1 cellular context compared by ENCODE assay signal in genomic region chr17:50443492-50444051, GRCh38.
TF ChIP-seq lines count a peak whose summit lies in the region.

No MANE protein-coding gene starts in this region.

TF ChIP-seq in K562, 482 proteins besides CTCF, POLR2A, EP300 and RAD21 (continued from another document and continues in another):
- TF ChIP-seq, protein P1, sequence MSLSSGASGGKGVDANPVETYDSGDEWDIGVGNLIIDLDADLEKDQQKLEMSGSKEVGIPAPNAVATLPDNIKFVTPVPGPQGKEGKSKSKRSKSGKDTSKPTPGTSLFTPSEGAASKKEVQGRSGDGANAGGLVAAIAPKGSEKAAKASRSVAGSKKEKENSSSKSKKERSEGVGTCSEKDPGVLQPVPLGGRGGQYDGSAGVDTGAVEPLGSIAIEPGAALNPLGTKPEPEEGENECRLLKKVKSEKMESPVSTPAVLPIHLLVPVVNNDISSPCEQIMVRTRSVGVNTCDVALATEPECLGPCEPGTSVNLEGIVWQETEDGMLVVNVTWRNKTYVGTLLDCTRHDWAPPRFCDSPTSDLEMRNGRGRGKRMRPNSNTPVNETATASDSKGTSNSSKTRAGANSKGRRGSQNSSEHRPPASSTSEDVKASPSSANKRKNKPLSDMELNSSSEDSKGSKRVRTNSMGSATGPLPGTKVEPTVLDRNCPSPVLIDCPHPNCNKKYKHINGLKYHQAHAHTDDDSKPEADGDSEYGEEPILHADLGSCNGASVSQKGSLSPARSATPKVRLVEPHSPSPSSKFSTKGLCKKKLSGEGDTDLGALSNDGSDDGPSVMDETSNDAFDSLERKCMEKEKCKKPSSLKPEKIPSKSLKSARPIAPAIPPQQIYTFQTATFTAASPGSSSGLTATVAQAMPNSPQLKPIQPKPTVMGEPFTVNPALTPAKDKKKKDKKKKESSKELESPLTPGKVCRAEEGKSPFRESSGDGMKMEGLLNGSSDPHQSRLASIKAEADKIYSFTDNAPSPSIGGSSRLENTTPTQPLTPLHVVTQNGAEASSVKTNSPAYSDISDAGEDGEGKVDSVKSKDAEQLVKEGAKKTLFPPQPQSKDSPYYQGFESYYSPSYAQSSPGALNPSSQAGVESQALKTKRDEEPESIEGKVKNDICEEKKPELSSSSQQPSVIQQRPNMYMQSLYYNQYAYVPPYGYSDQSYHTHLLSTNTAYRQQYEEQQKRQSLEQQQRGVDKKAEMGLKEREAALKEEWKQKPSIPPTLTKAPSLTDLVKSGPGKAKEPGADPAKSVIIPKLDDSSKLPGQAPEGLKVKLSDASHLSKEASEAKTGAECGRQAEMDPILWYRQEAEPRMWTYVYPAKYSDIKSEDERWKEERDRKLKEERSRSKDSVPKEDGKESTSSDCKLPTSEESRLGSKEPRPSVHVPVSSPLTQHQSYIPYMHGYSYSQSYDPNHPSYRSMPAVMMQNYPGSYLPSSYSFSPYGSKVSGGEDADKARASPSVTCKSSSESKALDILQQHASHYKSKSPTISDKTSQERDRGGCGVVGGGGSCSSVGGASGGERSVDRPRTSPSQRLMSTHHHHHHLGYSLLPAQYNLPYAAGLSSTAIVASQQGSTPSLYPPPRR (CRISPR knock-in tag; IDR thresholded peaks at IDR 0.05; ENCODE audit: borderline replicate concordance), result no peak
- TF ChIP-seq NFIC (IDR thresholded peaks at IDR 0.05), result peak; percentile 50
- TF ChIP-seq ZNF583 (CRISPR knock-in tag; IDR thresholded peaks at IDR 0.05), result no peak
- no peak for TF ChIP-seq GATAD2B (IDR thresholded peaks at IDR 0.05; ENCODE audit: borderline replicate concordance)
- no peak for TF ChIP-seq PHF8 (IDR thresholded peaks at IDR 0.05; ENCODE audit: borderline replicate concordance, low read length)
- no peak for TF ChIP-seq PHF20 (IDR thresholded peaks at IDR 0.05; ENCODE audit: partially characterized antibody)
- TF ChIP-seq FOXJ3 (CRISPR knock-in tag; IDR thresholded peaks at IDR 0.05), result no peak
- TF ChIP-seq CTBP1 (IDR thresholded peaks at IDR 0.05; ENCODE audit: borderline replicate concordance), result no peak
- no peak for TF ChIP-seq TRIM25 (IDR thresholded peaks at IDR 0.05; ENCODE audit: borderline replicate concordance)
- TF ChIP-seq SRSF3 (IDR thresholded peaks at IDR 0.05; ENCODE audit: insufficient read depth, low read length), result no peak
- TF ChIP-seq SMARCA4 (IDR thresholded peaks at IDR 0.05), result no peak
- TF ChIP-seq SNIP1 (IDR thresholded peaks at IDR 0.05; ENCODE audit: low read depth), result peak; percentile 37; the same call in 1 of the 2 replicates
- TF ChIP-seq MCM3 (IDR thresholded peaks at IDR 0.05), result no peak
- no peak for TF ChIP-seq ELF4 (CRISPR knock-in tag; IDR thresholded peaks at IDR 0.05)
- no peak for TF ChIP-seq POLR2AphosphoS2 (IDR thresholded peaks at IDR 0.05; ENCODE audit: low read length)
- TF ChIP-seq BHLHE40 (IDR thresholded peaks at IDR 0.05; ENCODE audit: low read length), result 0 out of 2 replicates have a peak, but pooled peaks have one; percentile 6
- peak; percentile 10; the same call in 1 of the 2 replicates for TF ChIP-seq C11orf30 (IDR thresholded peaks at IDR 0.05; ENCODE audit: low read depth)
- no peak for TF ChIP-seq WHSC1 (IDR thresholded peaks at IDR 0.05; ENCODE audit: low read length)
- no peak for TF ChIP-seq SREBF2 (CRISPR knock-in tag; IDR thresholded peaks at IDR 0.05)
- TF ChIP-seq, protein P2, sequence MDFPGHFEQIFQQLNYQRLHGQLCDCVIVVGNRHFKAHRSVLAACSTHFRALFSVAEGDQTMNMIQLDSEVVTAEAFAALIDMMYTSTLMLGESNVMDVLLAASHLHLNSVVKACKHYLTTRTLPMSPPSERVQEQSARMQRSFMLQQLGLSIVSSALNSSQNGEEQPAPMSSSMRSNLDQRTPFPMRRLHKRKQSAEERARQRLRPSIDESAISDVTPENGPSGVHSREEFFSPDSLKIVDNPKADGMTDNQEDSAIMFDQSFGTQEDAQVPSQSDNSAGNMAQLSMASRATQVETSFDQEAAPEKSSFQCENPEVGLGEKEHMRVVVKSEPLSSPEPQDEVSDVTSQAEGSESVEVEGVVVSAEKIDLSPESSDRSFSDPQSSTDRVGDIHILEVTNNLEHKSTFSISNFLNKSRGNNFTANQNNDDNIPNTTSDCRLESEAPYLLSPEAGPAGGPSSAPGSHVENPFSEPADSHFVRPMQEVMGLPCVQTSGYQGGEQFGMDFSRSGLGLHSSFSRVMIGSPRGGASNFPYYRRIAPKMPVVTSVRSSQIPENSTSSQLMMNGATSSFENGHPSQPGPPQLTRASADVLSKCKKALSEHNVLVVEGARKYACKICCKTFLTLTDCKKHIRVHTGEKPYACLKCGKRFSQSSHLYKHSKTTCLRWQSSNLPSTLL (IDR thresholded peaks at IDR 0.05), result no peak
- TF ChIP-seq, protein P3, sequence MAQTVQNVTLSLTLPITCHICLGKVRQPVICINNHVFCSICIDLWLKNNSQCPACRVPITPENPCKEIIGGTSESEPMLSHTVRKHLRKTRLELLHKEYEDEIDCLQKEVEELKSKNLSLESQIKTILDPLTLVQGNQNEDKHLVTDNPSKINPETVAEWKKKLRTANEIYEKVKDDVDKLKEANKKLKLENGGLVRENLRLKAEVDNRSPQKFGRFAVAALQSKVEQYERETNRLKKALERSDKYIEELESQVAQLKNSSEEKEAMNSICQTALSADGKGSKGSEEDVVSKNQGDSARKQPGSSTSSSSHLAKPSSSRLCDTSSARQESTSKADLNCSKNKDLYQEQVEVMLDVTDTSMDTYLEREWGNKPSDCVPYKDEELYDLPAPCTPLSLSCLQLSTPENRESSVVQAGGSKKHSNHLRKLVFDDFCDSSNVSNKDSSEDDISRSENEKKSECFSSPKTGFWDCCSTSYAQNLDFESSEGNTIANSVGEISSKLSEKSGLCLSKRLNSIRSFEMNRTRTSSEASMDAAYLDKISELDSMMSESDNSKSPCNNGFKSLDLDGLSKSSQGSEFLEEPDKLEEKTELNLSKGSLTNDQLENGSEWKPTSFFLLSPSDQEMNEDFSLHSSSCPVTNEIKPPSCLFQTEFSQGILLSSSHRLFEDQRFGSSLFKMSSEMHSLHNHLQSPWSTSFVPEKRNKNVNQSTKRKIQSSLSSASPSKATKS (CRISPR knock-in tag; IDR thresholded peaks at IDR 0.05), result no peak
- TF ChIP-seq PKNOX1 (IDR thresholded peaks at IDR 0.05), result peak; percentile 90
- TF ChIP-seq CEBPB (tag; IDR thresholded peaks at IDR 0.05), result peak; percentile 70
- no peak for TF ChIP-seq UBTF (IDR thresholded peaks at IDR 0.05; ENCODE audit: borderline replicate concordance in 1 of 2, low read depth in 2 of 2, low read length in 2 of 2)
- no peak for TF ChIP-seq SAFB (IDR thresholded peaks at IDR 0.05; ENCODE audit: borderline replicate concordance, low read depth, low read length)
- TF ChIP-seq, protein P4, sequence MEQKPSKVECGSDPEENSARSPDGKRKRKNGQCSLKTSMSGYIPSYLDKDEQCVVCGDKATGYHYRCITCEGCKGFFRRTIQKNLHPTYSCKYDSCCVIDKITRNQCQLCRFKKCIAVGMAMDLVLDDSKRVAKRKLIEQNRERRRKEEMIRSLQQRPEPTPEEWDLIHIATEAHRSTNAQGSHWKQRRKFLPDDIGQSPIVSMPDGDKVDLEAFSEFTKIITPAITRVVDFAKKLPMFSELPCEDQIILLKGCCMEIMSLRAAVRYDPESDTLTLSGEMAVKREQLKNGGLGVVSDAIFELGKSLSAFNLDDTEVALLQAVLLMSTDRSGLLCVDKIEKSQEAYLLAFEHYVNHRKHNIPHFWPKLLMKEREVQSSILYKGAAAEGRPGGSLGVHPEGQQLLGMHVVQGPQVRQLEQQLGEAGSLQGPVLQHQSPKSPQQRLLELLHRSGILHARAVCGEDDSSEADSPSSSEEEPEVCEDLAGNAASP (IDR thresholded peaks at IDR 0.05), result no peak
- no peak for TF ChIP-seq NFXL1 (CRISPR knock-in tag; IDR thresholded peaks at IDR 0.05)
- TF ChIP-seq XRCC5 (IDR thresholded peaks at IDR 0.05; ENCODE audit: low read depth, low read length), result no peak
- TF ChIP-seq ZFP36 (IDR thresholded peaks at IDR 0.05; ENCODE audit: low read depth, low read length, partially characterized antibody), result no peak
- TF ChIP-seq CHD4 (IDR thresholded peaks at IDR 0.05; ENCODE audit: insufficient read depth, insufficient replicate concordance, low read depth, low read length, poor library complexity, severe bottlenecking), result no peak
- TF ChIP-seq ZNF318 (IDR thresholded peaks at IDR 0.05; ENCODE audit: borderline replicate concordance in 1 of 2, low read depth in 1 of 2), result no peak
- TF ChIP-seq ZNF766 (CRISPR knock-in tag; conservative IDR thresholded peaks at IDR 0.05), result no peak
- no peak for TF ChIP-seq NEUROD1 (IDR thresholded peaks at IDR 0.05; ENCODE audit: borderline replicate concordance, low read depth, low read length, partially characterized antibody)
